ENCODE assay signal across 1 cellular context in the genomic region with DNA sequence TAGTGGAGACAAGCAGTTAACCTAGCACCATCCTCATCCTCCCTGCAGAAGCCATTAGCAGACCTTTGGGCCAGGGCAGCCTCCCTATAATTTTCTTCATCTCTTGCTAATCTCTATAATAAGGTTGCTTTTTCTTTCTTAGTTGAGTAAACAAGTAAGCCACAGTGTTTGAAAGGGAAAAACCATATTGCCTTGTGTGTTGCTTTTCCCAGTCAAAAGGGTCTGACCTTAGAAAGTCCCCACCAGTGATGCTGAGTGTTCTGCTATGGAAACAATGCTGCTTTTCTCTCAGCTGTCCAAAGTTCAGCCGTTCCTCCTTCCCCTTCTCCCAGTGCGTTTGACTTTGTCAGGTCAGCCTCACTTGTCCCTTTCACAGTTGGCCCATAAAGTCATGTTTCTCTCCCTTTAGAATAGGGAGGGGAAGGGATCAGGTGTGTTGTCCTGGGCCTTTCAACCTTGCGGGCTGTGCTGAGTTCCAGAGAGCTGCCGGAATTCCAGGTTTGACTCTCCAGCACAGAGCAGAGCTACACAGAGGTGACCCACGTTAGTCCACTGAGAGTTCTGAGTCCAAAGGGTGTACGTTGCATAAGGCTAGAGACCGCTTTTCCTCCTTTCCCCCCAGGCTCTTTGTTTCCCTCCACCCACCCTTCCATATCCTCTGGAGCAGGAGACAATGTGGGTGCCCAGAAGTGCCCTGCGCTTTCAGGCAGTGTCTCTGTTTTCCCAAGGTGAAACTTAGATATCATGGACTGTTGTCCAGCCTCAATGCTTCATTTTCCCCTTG.
TF ChIP-seq lines count a peak whose summit lies in the region.

No MANE protein-coding gene starts in this region.

TF ChIP-seq in HepG2, 621 proteins besides CTCF, POLR2A, EP300 and RAD21 (continued from another document and continues in another):
- TF ChIP-seq, protein P1, sequence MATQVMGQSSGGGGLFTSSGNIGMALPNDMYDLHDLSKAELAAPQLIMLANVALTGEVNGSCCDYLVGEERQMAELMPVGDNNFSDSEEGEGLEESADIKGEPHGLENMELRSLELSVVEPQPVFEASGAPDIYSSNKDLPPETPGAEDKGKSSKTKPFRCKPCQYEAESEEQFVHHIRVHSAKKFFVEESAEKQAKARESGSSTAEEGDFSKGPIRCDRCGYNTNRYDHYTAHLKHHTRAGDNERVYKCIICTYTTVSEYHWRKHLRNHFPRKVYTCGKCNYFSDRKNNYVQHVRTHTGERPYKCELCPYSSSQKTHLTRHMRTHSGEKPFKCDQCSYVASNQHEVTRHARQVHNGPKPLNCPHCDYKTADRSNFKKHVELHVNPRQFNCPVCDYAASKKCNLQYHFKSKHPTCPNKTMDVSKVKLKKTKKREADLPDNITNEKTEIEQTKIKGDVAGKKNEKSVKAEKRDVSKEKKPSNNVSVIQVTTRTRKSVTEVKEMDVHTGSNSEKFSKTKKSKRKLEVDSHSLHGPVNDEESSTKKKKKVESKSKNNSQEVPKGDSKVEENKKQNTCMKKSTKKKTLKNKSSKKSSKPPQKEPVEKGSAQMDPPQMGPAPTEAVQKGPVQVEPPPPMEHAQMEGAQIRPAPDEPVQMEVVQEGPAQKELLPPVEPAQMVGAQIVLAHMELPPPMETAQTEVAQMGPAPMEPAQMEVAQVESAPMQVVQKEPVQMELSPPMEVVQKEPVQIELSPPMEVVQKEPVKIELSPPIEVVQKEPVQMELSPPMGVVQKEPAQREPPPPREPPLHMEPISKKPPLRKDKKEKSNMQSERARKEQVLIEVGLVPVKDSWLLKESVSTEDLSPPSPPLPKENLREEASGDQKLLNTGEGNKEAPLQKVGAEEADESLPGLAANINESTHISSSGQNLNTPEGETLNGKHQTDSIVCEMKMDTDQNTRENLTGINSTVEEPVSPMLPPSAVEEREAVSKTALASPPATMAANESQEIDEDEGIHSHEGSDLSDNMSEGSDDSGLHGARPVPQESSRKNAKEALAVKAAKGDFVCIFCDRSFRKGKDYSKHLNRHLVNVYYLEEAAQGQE (IDR thresholded peaks at IDR 0.05; ENCODE audit: borderline replicate concordance in 1 of 2, low read depth in 1 of 2, low read length in 2 of 2): peak in 1 of 2 experiments; percentile 68; a peak in 1 of 4 replicates
- TF ChIP-seq KLF12 (CRISPR knock-in tag; IDR thresholded peaks at IDR 0.05; ENCODE audit: borderline replicate concordance) (peak; percentile 44; the same call in 1 of the 2 replicates), MAZ (IDR thresholded peaks at IDR 0.05; ENCODE audit: borderline replicate concordance, low read depth, low read length) (no peak; the same call in 1 of the 2 replicates), MAZ (CRISPR knock-in tag; IDR thresholded peaks at IDR 0.05; ENCODE audit: low read depth) (peak; percentile 51; the same call in 1 of the 2 replicates), ZNF3 (CRISPR knock-in tag; IDR thresholded peaks at IDR 0.05) (0 out of 2 replicates have a peak, but pooled peaks have one; percentile 64), ZNF24 (IDR thresholded peaks at IDR 0.05) (peak; percentile 54; the same call in 1 of the 2 replicates), PTBP1 (IDR thresholded peaks at IDR 0.05; ENCODE audit: low read depth, low read length, poor library complexity, severe bottlenecking) (no peak), ZC3H13 (CRISPR knock-in tag; IDR thresholded peaks at IDR 0.05) (peak; percentile 54; the same call in 1 of the 2 replicates), TFAP4 (IDR thresholded peaks at IDR 0.05; ENCODE audit: borderline replicate concordance, low read depth) (peak; percentile 76; the same call in 1 of the 2 replicates), MAFK (conservative IDR thresholded peaks at IDR 0.05 in 1 of 2, IDR thresholded peaks at IDR 0.05 in 1 of 2; ENCODE audit: low read length in 2 of 2) (peak; percentile 6 to 19; a peak in 2 of 4 replicates), KMT2B (CRISPR knock-in tag; IDR thresholded peaks at IDR 0.05) (no peak), ZNF543 (CRISPR knock-in tag; IDR thresholded peaks at IDR 0.05) (no peak; the same call in 1 of the 2 replicates), WIZ (CRISPR knock-in tag; IDR thresholded peaks at IDR 0.05) (0 out of 2 replicates have a peak, but pooled peaks have one; percentile 36), JUN (CRISPR knock-in tag; IDR thresholded peaks at IDR 0.05) (no peak; the same call in 1 of the 2 replicates), ZNF589 (CRISPR knock-in tag; conservative IDR thresholded peaks at IDR 0.05) (no peak), AFF4 (CRISPR knock-in tag; IDR thresholded peaks at IDR 0.05) (no peak), ETV5 (CRISPR knock-in tag; IDR thresholded peaks at IDR 0.05; ENCODE audit: borderline replicate concordance) (peak; percentile 73), ZNF563 (CRISPR knock-in tag; IDR thresholded peaks at IDR 0.05) (0 out of 2 replicates have a peak, but pooled peaks have one; percentile 32), ZBTB38 (CRISPR knock-in tag; IDR thresholded peaks at IDR 0.05) (peak; percentile 86), ZNF350 (CRISPR knock-in tag; IDR thresholded peaks at IDR 0.05; ENCODE audit: borderline replicate concordance, low read depth) (peak; percentile 87), POLR2AphosphoS5 (IDR thresholded peaks at IDR 0.05; ENCODE audit: low read depth, low read length) (peak; percentile 64), USF2 (IDR thresholded peaks at IDR 0.05; ENCODE audit: low read depth, low read length) (no peak), USF2 (CRISPR knock-in tag; IDR thresholded peaks at IDR 0.05; ENCODE audit: borderline replicate concordance) (no peak), MIER3 (CRISPR knock-in tag; IDR thresholded peaks at IDR 0.05; ENCODE audit: borderline replicate concordance) (peak; percentile 75; the same call in 1 of the 2 replicates), NR2C2 (CRISPR knock-in tag; IDR thresholded peaks at IDR 0.05; ENCODE audit: borderline replicate concordance) (peak; percentile 81), IKZF5 (CRISPR knock-in tag; IDR thresholded peaks at IDR 0.05) (peak; percentile 80; the same call in 1 of the 2 replicates), ZNF101 (CRISPR knock-in tag; IDR thresholded peaks at IDR 0.05; ENCODE audit: borderline replicate concordance, low read depth) (no peak; the same call in 1 of the 2 replicates), ATAD3A (CRISPR knock-in tag; IDR thresholded peaks at IDR 0.05) (no peak), GPN1 (CRISPR knock-in tag; IDR thresholded peaks at IDR 0.05; ENCODE audit: borderline replicate concordance) (no peak), RORA (CRISPR knock-in tag; IDR thresholded peaks at IDR 0.05) (no peak), SALL2 (CRISPR knock-in tag; IDR thresholded peaks at IDR 0.05) (no peak; the same call in 1 of the 2 replicates), HDAC2 (CRISPR knock-in tag; IDR thresholded peaks at IDR 0.05) (peak; percentile 90), HOXD1 (CRISPR knock-in tag; IDR thresholded peaks at IDR 0.05) (no peak), ZSCAN20 (CRISPR knock-in tag; IDR thresholded peaks at IDR 0.05; ENCODE audit: borderline replicate concordance) (no peak), MYC (CRISPR knock-in tag; IDR thresholded peaks at IDR 0.05; ENCODE audit: borderline replicate concordance) (peak; percentile 79; the same call in 1 of the 2 replicates), SOX5 (CRISPR knock-in tag; IDR thresholded peaks at IDR 0.05; ENCODE audit: borderline replicate concordance) (peak; percentile 87), ZZZ3 (CRISPR knock-in tag; IDR thresholded peaks at IDR 0.05; ENCODE audit: borderline replicate concordance) (no peak; the same call in 1 of the 2 replicates), NR3C1 (CRISPR knock-in tag; IDR thresholded peaks at IDR 0.05) (no peak), SIX4 (CRISPR knock-in tag; IDR thresholded peaks at IDR 0.05) (peak; percentile 66)
- TF ChIP-seq, protein P2, sequence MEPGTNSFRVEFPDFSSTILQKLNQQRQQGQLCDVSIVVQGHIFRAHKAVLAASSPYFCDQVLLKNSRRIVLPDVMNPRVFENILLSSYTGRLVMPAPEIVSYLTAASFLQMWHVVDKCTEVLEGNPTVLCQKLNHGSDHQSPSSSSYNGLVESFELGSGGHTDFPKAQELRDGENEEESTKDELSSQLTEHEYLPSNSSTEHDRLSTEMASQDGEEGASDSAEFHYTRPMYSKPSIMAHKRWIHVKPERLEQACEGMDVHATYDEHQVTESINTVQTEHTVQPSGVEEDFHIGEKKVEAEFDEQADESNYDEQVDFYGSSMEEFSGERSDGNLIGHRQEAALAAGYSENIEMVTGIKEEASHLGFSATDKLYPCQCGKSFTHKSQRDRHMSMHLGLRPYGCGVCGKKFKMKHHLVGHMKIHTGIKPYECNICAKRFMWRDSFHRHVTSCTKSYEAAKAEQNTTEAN (CRISPR knock-in tag; conservative IDR thresholded peaks at IDR 0.05): 0 out of 2 replicates have a peak, but pooled peaks have one; percentile 58
- TF ChIP-seq, protein P3, sequence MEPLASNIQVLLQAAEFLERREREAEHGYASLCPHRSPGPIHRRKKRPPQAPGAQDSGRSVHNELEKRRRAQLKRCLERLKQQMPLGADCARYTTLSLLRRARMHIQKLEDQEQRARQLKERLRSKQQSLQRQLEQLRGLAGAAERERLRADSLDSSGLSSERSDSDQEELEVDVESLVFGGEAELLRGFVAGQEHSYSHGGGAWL (CRISPR knock-in tag; IDR thresholded peaks at IDR 0.05): no peak
